In genomic region chr3:50583897-50584296, GRCh38 we compare ENCODE assay signal across 11 cellular contexts. TPM values are rescaled to one million over a fixed set of nuclear protein-coding genes. Genes with fewer than 3 reads are reported as not detected.
DNase-seq lines count a peak whose midpoint lies in the region; ATAC-seq and TF ChIP-seq lines count a peak whose summit lies in the region.
"Had no signal": no experiment of that assay in that cellular context is flagged by ENCODE, and none has a peak within 500 bp of the region (broad histone marks: within the 10 kb centered on the region; RNA-seq: fewer than 3 reads in every experiment).

No MANE protein-coding gene starts in this region.

- H3K9ac ChIP-seq in subcutaneous abdominal adipose tissue (ENCODE audit: low read length in 5 of 5), result peak overlapping the region in 3 of 5 donors; percentile 14 to 59 (median 45)

- WGBS in right lobe of liver (ENCODE audit: insufficient coverage, low coverage, low lambda C conversion rate, missing lambda C conversion rate), result 27% methylated on average over 2 of the region's 6 CpGs

- no peak for TF ChIP-seq POLR2A in right lobe of liver (IDR thresholded peaks at IDR 0.05)

- peaks cover 80% of the 10 kb centered on the region for H3K36me3 Mint-ChIP-seq in activated CD4-positive, alpha-beta T cell treated with anti-CD3 and anti-CD28 coated beads for 36 hours (ENCODE audit: low read depth)
- H3K36me3 Mint-ChIP-seq in activated naive CD8-positive, alpha-beta T cell treated with anti-CD3 and anti-CD28 coated beads for 36 hours, result peaks cover 56% of the 10 kb centered on the region

- peaks cover 65% of the 10 kb centered on the region for H3K4me1 Mint-ChIP-seq in activated CD4-positive, alpha-beta T cell treated with anti-CD3 and anti-CD28 coated beads for 36 hours
- peaks cover 59% of the 10 kb centered on the region for H3K4me1 Mint-ChIP-seq in activated naive CD8-positive, alpha-beta T cell treated with anti-CD3 and anti-CD28 coated beads for 36 hours

- DNase-seq in activated CD4-positive, alpha-beta T cell treated with anti-CD3 and anti-CD28 coated beads for 36 hours, result no peak
- DNase-seq in activated CD4-positive, alpha-beta T cell treated with anti-CD3 and anti-CD28 coated beads for 48 hours, result no peak
- DNase-seq in activated naive CD8-positive, alpha-beta T cell treated with anti-CD3 and anti-CD28 coated beads for 36 hours, result no peak
- DNase-seq in right lobe of liver (peak; percentile 84 to 95 (median 89)), COLO668 (lab: John Stamatoyannopoulos, UW; ENCODE audit: unreplicated experiment) (no peak), foreskin keratinocyte (no peak), DMS53 treated with DMSO at 0.1 percent for 48 hours (lab: John Stamatoyannopoulos, UW; ENCODE audit: unreplicated experiment) (no peak)
- DNase-seq: ACHN, KG1, SJCRH30 had no signal

- no peaks in the 10 kb centered on the region for H3K9me3 Mint-ChIP-seq in activated CD4-positive, alpha-beta T cell treated with anti-CD3 and anti-CD28 coated beads for 36 hours (ENCODE audit: low read depth)
- no peaks in the 10 kb centered on the region for H3K9me3 Mint-ChIP-seq in activated naive CD8-positive, alpha-beta T cell treated with anti-CD3 and anti-CD28 coated beads for 36 hours

- H3K27me3 ChIP-seq in right lobe of liver (no peaks in the 10 kb centered on the region), subcutaneous abdominal adipose tissue (ENCODE audit: control insufficient read depth in 5 of 5, insufficient read depth in 4 of 5, low read length in 5 of 5) (no peaks in the 10 kb centered on the region), foreskin keratinocyte (no peaks in the 10 kb centered on the region)
- H3K27me3 ChIP-seq: SJCRH30 had no signal

- H3K9me3 ChIP-seq in right lobe of liver, result no peaks in the 10 kb centered on the region
- no peaks in the 10 kb centered on the region for H3K9me3 ChIP-seq in subcutaneous abdominal adipose tissue (ENCODE audit: control insufficient read depth in 5 of 5, low read length in 5 of 5)
- H3K9me3 ChIP-seq: SJCRH30 had no signal

- CTCF ChIA-PET in activated CD4-positive, alpha-beta T cell treated with anti-CD3 and anti-CD28 coated beads for 36 hours (lab: Charles Lee), result interaction anchor here (0.6 to 19.8 kb wide), 2 partner anchors 25 to 720 kb away, joined by 4 to 647 read pairs; partner anchors contain the start of genes CISH and MAPKAPK3

- peaks cover 0 to 92% (median 49%) of the 10 kb centered on the region in 4 donors for H3K4me1 ChIP-seq in right lobe of liver
- H3K4me1 ChIP-seq in subcutaneous abdominal adipose tissue (ENCODE audit: control insufficient read depth in 5 of 5, insufficient read depth in 5 of 5, low read length in 5 of 5), result peaks cover 9 to 60% (median 41%) of the 10 kb centered on the region in 5 donors
- H3K4me1 ChIP-seq in foreskin keratinocyte, result peaks cover 2% of the 10 kb centered on the region

- H3K4me3 ChIP-seq in right lobe of liver (no peak overlapping the region), subcutaneous abdominal adipose tissue (ENCODE audit: low read depth in 1 of 5, low read length in 5 of 5) (no peak overlapping the region)
- H3K4me3 ChIP-seq: SJCRH30 had no signal

- H3K36me3 ChIP-seq in right lobe of liver (no peaks in the 10 kb centered on the region), subcutaneous abdominal adipose tissue (ENCODE audit: control insufficient read depth in 5 of 5, insufficient read depth in 5 of 5, low read length in 5 of 5) (peaks cover 0 to 34% (median 27%) of the 10 kb centered on the region in 5 donors)
- H3K36me3 ChIP-seq: SJCRH30 had no signal

- H3K27ac ChIP-seq in right lobe of liver, result peak overlapping the region; percentile 76 to 88 (median 88)
- peak overlapping the region; percentile 85 for H3K27ac ChIP-seq in subcutaneous abdominal adipose tissue (ENCODE audit: low read depth, low read length)
- no peak overlapping the region for H3K27ac ChIP-seq in foreskin keratinocyte
- H3K27ac ChIP-seq: SJCRH30 had no signal

- ATAC-seq in activated CD4-positive, alpha-beta T cell treated with anti-CD3 and anti-CD28 coated beads for 36 hours, result no peak
- peak; percentile 31 to 67 (median 48) for ATAC-seq in right lobe of liver
- no peak for ATAC-seq in foreskin keratinocyte

- POLR2A ChIA-PET in activated CD4-positive, alpha-beta T cell treated with anti-CD3 and anti-CD28 coated beads for 36 hours (lab: Charles Lee), result interaction anchor here (0.9 to 1.5 kb wide), 2 partner anchors 17 kb away, joined by 3 to 7 read pairs; partner anchors contain the start of gene C3orf18

- TF ChIP-seq CTCF in right lobe of liver (IDR thresholded peaks at IDR 0.05) (no peak), foreskin keratinocyte (conservative IDR thresholded peaks at IDR 0.05) (no peak)

- peak overlapping the region; percentile 100 for H3K27ac Mint-ChIP-seq in activated CD4-positive, alpha-beta T cell treated with anti-CD3 and anti-CD28 coated beads for 36 hours
- H3K27ac Mint-ChIP-seq in activated naive CD8-positive, alpha-beta T cell treated with anti-CD3 and anti-CD28 coated beads for 36 hours, result peak overlapping the region; percentile 99

- no peaks in the 10 kb centered on the region for H3K27me3 Mint-ChIP-seq in activated CD4-positive, alpha-beta T cell treated with anti-CD3 and anti-CD28 coated beads for 36 hours
- H3K27me3 Mint-ChIP-seq in activated naive CD8-positive, alpha-beta T cell treated with anti-CD3 and anti-CD28 coated beads for 36 hours, result no peaks in the 10 kb centered on the region

- intact Hi-C loops in activated CD4-positive, alpha-beta T cell treated with anti-CD3 and anti-CD28 coated beads for 36 hours (cut with DNase I, micrococcal nuclease), result no loop called here
- intact Hi-C loops in right lobe of liver (cut with DNase I), result no loop called here

- H3K4me3 Mint-ChIP-seq in activated CD4-positive, alpha-beta T cell treated with anti-CD3 and anti-CD28 coated beads for 36 hours, result no peak overlapping the region
- no peak overlapping the region for H3K4me3 Mint-ChIP-seq in activated naive CD8-positive, alpha-beta T cell treated with anti-CD3 and anti-CD28 coated beads for 36 hours

RNA-seq across cellular contexts. Expression of gene HEMK1, which starts 14.6 kb away (rescaled TPM):
- total RNA-seq in activated CD4-positive, alpha-beta T cell treated with anti-CD3 and anti-CD28 coated beads for 36 hours, result 10 to 100 TPM; 61.6 to 77.7 TPM
- total RNA-seq in activated naive CD8-positive, alpha-beta T cell treated with anti-CD3 and anti-CD28 coated beads for 36 hours, result 10 to 100 TPM; 59.8 to 64.7 TPM
- total RNA-seq in right lobe of liver, result 10 to 100 TPM; 10.5 to 19.4 (median 14.0) TPM
- 20.5 and 24.5 TPM in 2 replicates for total RNA-seq in foreskin keratinocyte
- polyA plus RNA-seq in foreskin keratinocyte, result 23.5 and 26.5 TPM in 2 replicates

RNA-seq across cellular contexts. Expression of gene C3orf18, which starts 16.4 kb away (rescaled TPM):
- 10 to 100 TPM; 31.7 to 31.9 TPM for total RNA-seq in activated CD4-positive, alpha-beta T cell treated with anti-CD3 and anti-CD28 coated beads for 36 hours
- total RNA-seq in activated naive CD8-positive, alpha-beta T cell treated with anti-CD3 and anti-CD28 coated beads for 36 hours, result 10 to 100 TPM; 15.9 to 17.1 TPM
- 1 to 10 TPM; 2.0 to 7.8 (median 2.8) TPM for total RNA-seq in right lobe of liver
- total RNA-seq in foreskin keratinocyte, result 5.0 and 5.4 TPM in 2 replicates
- polyA plus RNA-seq in foreskin keratinocyte, result 3.8 and 4.0 TPM in 2 replicates

RNA-seq across cellular contexts. Expression of gene CISH, which starts 27.7 kb away (rescaled TPM):
- 100 to 1,000 TPM; 265 to 269 TPM for total RNA-seq in activated CD4-positive, alpha-beta T cell treated with anti-CD3 and anti-CD28 coated beads for 36 hours
- 100 to 1,000 TPM; 192 to 193 TPM for total RNA-seq in activated naive CD8-positive, alpha-beta T cell treated with anti-CD3 and anti-CD28 coated beads for 36 hours
- total RNA-seq in right lobe of liver (10 to 100 TPM in 4 of 6 experiments, 1 to 10 TPM in 2; 5.3 to 28.1 (median 17.8) TPM), foreskin keratinocyte (5.7 and 6.2 TPM in 2 replicates)
- 5.9 and 7.3 TPM in 2 replicates for polyA plus RNA-seq in foreskin keratinocyte

RNA-seq across cellular contexts. Expression of gene MAPKAPK3, which starts 33.1 kb away (rescaled TPM):
- total RNA-seq in activated CD4-positive, alpha-beta T cell treated with anti-CD3 and anti-CD28 coated beads for 36 hours, result 100 to 1,000 TPM; 178 to 218 TPM
- 100 to 1,000 TPM; 166 to 171 TPM for total RNA-seq in activated naive CD8-positive, alpha-beta T cell treated with anti-CD3 and anti-CD28 coated beads for 36 hours
- total RNA-seq in right lobe of liver (10 to 100 TPM; 16.6 to 21.4 (median 18.6) TPM), foreskin keratinocyte (115 and 118 TPM in 2 replicates)
- polyA plus RNA-seq in foreskin keratinocyte, result 104 and 110 TPM in 2 replicates

Comparison
In these comparisons a context has a peak if more than half of its experiments do, and no peak if none do; other contexts are left out.
1. ATAC-seq: peak in right lobe of liver (4 of 4); none in activated CD4-positive, alpha-beta T cell treated with anti-CD3 and anti-CD28 coated beads for 36 hours (single experiment) and foreskin keratinocyte (single experiment).
2. DNase-seq: peak in right lobe of liver (3 of 3); none in activated CD4-positive, alpha-beta T cell treated with anti-CD3 and anti-CD28 coated beads for 36 hours (single experiment), activated CD4-positive, alpha-beta T cell treated with anti-CD3 and anti-CD28 coated beads for 48 hours (single experiment), activated naive CD8-positive, alpha-beta T cell treated with anti-CD3 and anti-CD28 coated beads for 36 hours (single experiment), COLO668 (single experiment), foreskin keratinocyte (0 of 2) and DMS53 treated with DMSO at 0.1 percent for 48 hours (single experiment).
3. RNA of gene CISH, which starts 27.7 kb away (total RNA-seq): 265 to 269 TPM in activated CD4-positive, alpha-beta T cell treated with anti-CD3 and anti-CD28 coated beads for 36 hours and 192 to 193 TPM in activated naive CD8-positive, alpha-beta T cell treated with anti-CD3 and anti-CD28 coated beads for 36 hours; 5.3 to 28.1 TPM in right lobe of liver and 5.7 to 6.2 TPM in foreskin keratinocyte; every median in the first group is over 4 times any median in the second.